Comparison of ENCODE assay signal across 9 cellular contexts in genomic region chr10:88687853-88688467, GRCh38. TPM values are rescaled to one million over a fixed set of nuclear protein-coding genes. Genes with fewer than 3 reads are reported as not detected.
DNase-seq lines count a peak whose midpoint lies in the region; ATAC-seq, FAIRE-seq and TF ChIP-seq lines count a peak whose summit lies in the region.
"Had no signal": no experiment of that assay in that cellular context is flagged by ENCODE, and none has a peak within 500 bp of the region (broad histone marks: within the 10 kb centered on the region; RNA-seq: fewer than 3 reads in every experiment).

No MANE protein-coding gene starts in this region.

- H3K9me3 ChIP-seq in esophagus squamous epithelium: no peaks in the 10 kb centered on the region

- ATAC-seq in GM23338: no peak
- no peak for ATAC-seq in HG03139 (IDR thresholded peaks at IDR 0.05; ENCODE audit: unreplicated experiment)

- H3K9me2 ChIP-seq in GM23338 (ENCODE audit: insufficient read depth): no peaks in the 10 kb centered on the region

- POLR2A ChIA-PET in activated CD4-positive, alpha-beta T cell treated with anti-CD3 and anti-CD28 coated beads, Interleukin-2, amount 10 ng/mL, durations not matched to agents 7 days and 5 days (lab: Charles Lee): no interaction called here

- DNase-seq in AG08395 (ENCODE audit: low spot score) (peak; percentile 47), GM23338 (ENCODE audit: low spot score) (peak; percentile 46), RCC 7860 (ENCODE audit: low spot score) (peak; percentile 25), esophagus squamous epithelium (lab: John Stamatoyannopoulos, UW) (no peak), retina (peak; percentile 3), KG1 (lab: John Stamatoyannopoulos, UW) (no peak)
- no peak for DNase-seq in activated CD4-positive, alpha-beta T cell treated with anti-CD3 and anti-CD28 coated beads, Interleukin-2, amount 10 ng/mL, durations not matched to agents 7 days and 5 days

- no peak overlapping the region for H3K27ac Mint-ChIP-seq in GM23338
- H3K27ac Mint-ChIP-seq in activated CD4-positive, alpha-beta T cell treated with anti-CD3 and anti-CD28 coated beads, Interleukin-2, amount 10 ng/mL, durations not matched to agents 7 days and 5 days: no peak overlapping the region
- H3K27ac Mint-ChIP-seq: stimulated activated naive CD8-positive, alpha-beta T cell treated with anti-CD3 and anti-CD28 coated beads, Interleukin-15, Interleukin-2, amounts not matched to agents 100 ng/mL and 50 ng/mL, for 24 hours had no signal

- intact Hi-C loops in esophagus squamous epithelium (cut with DNase I): loop anchor here (10.0 kb wide), 1 partner anchor 127 kb away; no protein-coding TSS in a partner anchor

- no peaks in the 10 kb centered on the region for H3K9me3 Mint-ChIP-seq in GM23338
- no peaks in the 10 kb centered on the region for H3K9me3 Mint-ChIP-seq in activated CD4-positive, alpha-beta T cell treated with anti-CD3 and anti-CD28 coated beads, Interleukin-2, amount 10 ng/mL, durations not matched to agents 7 days and 5 days
- H3K9me3 Mint-ChIP-seq: stimulated activated naive CD8-positive, alpha-beta T cell treated with anti-CD3 and anti-CD28 coated beads, Interleukin-15, Interleukin-2, amounts not matched to agents 100 ng/mL and 50 ng/mL, for 24 hours had no signal

- H3K27ac ChIP-seq in GM23338 (ENCODE audit: low read depth): no peak overlapping the region
- H3K27ac ChIP-seq in esophagus squamous epithelium: no peak overlapping the region

- no peaks in the 10 kb centered on the region for H3F3A ChIP-seq in GM23338 (replicated peaks; ENCODE audit: low read depth)

- H3K36me3 ChIP-seq in GM23338 (ENCODE audit: insufficient read depth) (no peaks in the 10 kb centered on the region), esophagus squamous epithelium (no peaks in the 10 kb centered on the region)

- H3K4me1 Mint-ChIP-seq in GM23338: no peaks in the 10 kb centered on the region
- H3K4me1 Mint-ChIP-seq in activated CD4-positive, alpha-beta T cell treated with anti-CD3 and anti-CD28 coated beads, Interleukin-2, amount 10 ng/mL, durations not matched to agents 7 days and 5 days: no peaks in the 10 kb centered on the region

- H3K27me3 Mint-ChIP-seq in GM23338 (ENCODE audit: insufficient read depth, low read depth, poor library complexity): peaks cover 4% of the 10 kb centered on the region
- H3K27me3 Mint-ChIP-seq in activated CD4-positive, alpha-beta T cell treated with anti-CD3 and anti-CD28 coated beads, Interleukin-2, amount 10 ng/mL, durations not matched to agents 7 days and 5 days: peaks cover 14% of the 10 kb centered on the region

- H3K4me2 ChIP-seq in GM23338: no peak overlapping the region

- peak; percentile 58 to 83 for TF ChIP-seq CTCF in GM23338 (conservative IDR thresholded peaks at IDR 0.05; ENCODE audit: low read depth in 2 of 2)
- peak; percentile 41 to 74 (median 62) for TF ChIP-seq CTCF in esophagus squamous epithelium (IDR thresholded peaks at IDR 0.05)

- no peak overlapping the region for H3K4me3 ChIP-seq in GM23338
- H3K4me3 ChIP-seq in esophagus squamous epithelium: no peak overlapping the region

- no peak for TF ChIP-seq POLR2A in esophagus squamous epithelium (IDR thresholded peaks at IDR 0.05)

- H3K4me1 ChIP-seq in GM23338 (ENCODE audit: insufficient read depth): no peaks in the 10 kb centered on the region
- no peaks in the 10 kb centered on the region for H3K4me1 ChIP-seq in esophagus squamous epithelium

- peak; percentile 55 for FAIRE-seq in RCC 7860 (lab: Jason Lieb, UNC)

- CTCF ChIA-PET in activated CD4-positive, alpha-beta T cell treated with anti-CD3 and anti-CD28 coated beads, Interleukin-2, amount 10 ng/mL, durations not matched to agents 7 days and 5 days (lab: Charles Lee): interaction anchor here (1.0 kb wide), 1 partner anchor 12 kb away, joined by 3 read pairs; no protein-coding TSS in a partner anchor

- H2AFZ ChIP-seq in GM23338: no peak overlapping the region

- no peaks in the 10 kb centered on the region for H4K20me1 ChIP-seq in GM23338 (replicated peaks; ENCODE audit: insufficient read depth)

- no peaks in the 10 kb centered on the region for H3K79me2 ChIP-seq in GM23338 (replicated peaks; ENCODE audit: insufficient read depth)

- H3K4me3 Mint-ChIP-seq in GM23338: no peak overlapping the region
- H3K4me3 Mint-ChIP-seq in activated CD4-positive, alpha-beta T cell treated with anti-CD3 and anti-CD28 coated beads, Interleukin-2, amount 10 ng/mL, durations not matched to agents 7 days and 5 days: no peak overlapping the region
- H3K4me3 Mint-ChIP-seq: stimulated activated naive CD8-positive, alpha-beta T cell treated with anti-CD3 and anti-CD28 coated beads, Interleukin-15, Interleukin-2, amounts not matched to agents 100 ng/mL and 50 ng/mL, for 24 hours had no signal

- no peaks in the 10 kb centered on the region for H3K36me3 Mint-ChIP-seq in GM23338 (ENCODE audit: low read depth)
- no peaks in the 10 kb centered on the region for H3K36me3 Mint-ChIP-seq in activated CD4-positive, alpha-beta T cell treated with anti-CD3 and anti-CD28 coated beads, Interleukin-2, amount 10 ng/mL, durations not matched to agents 7 days and 5 days (ENCODE audit: low read depth)

- H3K27me3 ChIP-seq in GM23338 (ENCODE audit: insufficient read depth) (peaks cover 29% of the 10 kb centered on the region), esophagus squamous epithelium (no peaks in the 10 kb centered on the region)

TF ChIP-seq in GM23338, 12 proteins besides CTCF, POLR2A, EP300 and RAD21 (continues in another document):
- no peak for TF ChIP-seq POLR2AphosphoS5 (IDR thresholded peaks at IDR 0.05; ENCODE audit: low read depth)
- TF ChIP-seq EZH2 (IDR thresholded peaks at IDR 0.05; ENCODE audit: low read depth, unreplicated experiment): no peak
- no peak for TF ChIP-seq ETS1 (IDR thresholded peaks at IDR 0.05)
- no peak for TF ChIP-seq ZNF331 (CRISPR knock-in tag; IDR thresholded peaks at IDR 0.05; ENCODE audit: low read depth)
- TF ChIP-seq STAT1 (IDR thresholded peaks at IDR 0.05; ENCODE audit: unreplicated experiment): no peak
- no peak for TF ChIP-seq EZH2phosphoT487 (IDR thresholded peaks at IDR 0.05; ENCODE audit: unreplicated experiment)
- TF ChIP-seq ZNF114 (CRISPR knock-in tag; IDR thresholded peaks at IDR 0.05): no peak
- TF ChIP-seq NANOG (IDR thresholded peaks at IDR 0.05; ENCODE audit: borderline replicate concordance): no peak
- TF ChIP-seq JUNB (IDR thresholded peaks at IDR 0.05; ENCODE audit: unreplicated experiment): no peak
- no peak for TF ChIP-seq REST (IDR thresholded peaks at IDR 0.05; ENCODE audit: unreplicated experiment)
- no peak for TF ChIP-seq CREB1 (CRISPR knock-in tag; IDR thresholded peaks at IDR 0.05; ENCODE audit: low read depth)

RNA-seq across cellular contexts. Expression of gene LIPK, which starts 18.1 kb away (rescaled TPM):
- not detected in 2 replicates for total RNA-seq in GM23338 (2014; rRNA removed; shearing (Covaris generic))
- polyA plus RNA-seq in GM23338 (2016; fragmentation: Nextera tagmentation; extraction: Ambion mirVana): not detected in 2 replicates
- total RNA-seq in esophagus squamous epithelium: 1 to 10 TPM in 3 of 4 donors, not detected in 1; 1.9 to 3.3 (median 2.4) TPM
- total RNA-seq in activated CD4-positive, alpha-beta T cell treated with anti-CD3 and anti-CD28 coated beads, Interleukin-2, amount 10 ng/mL, durations not matched to agents 7 days and 5 days: not detected

RNA-seq across cellular contexts. Expression of gene LIPF, which starts 23.7 kb away (rescaled TPM):
- not detected in 2 replicates for total RNA-seq in GM23338 (2014; rRNA removed; shearing (Covaris generic))
- not detected in 2 replicates for polyA plus RNA-seq in GM23338 (2016; fragmentation: Nextera tagmentation; extraction: Ambion mirVana)
- under 1 TPM in 1 of 4 donors, not detected in 3; 0.57 TPM for total RNA-seq in esophagus squamous epithelium
- not detected for total RNA-seq in activated CD4-positive, alpha-beta T cell treated with anti-CD3 and anti-CD28 coated beads, Interleukin-2, amount 10 ng/mL, durations not matched to agents 7 days and 5 days

Comparison
In these comparisons a context has a peak if more than half of its experiments do, and no peak if none do; other contexts are left out.
1. DNase-seq: peak in AG08395 (single experiment), GM23338 (single experiment), RCC 7860 (single experiment) and retina (single experiment); none in esophagus squamous epithelium (single experiment), KG1 (single experiment) and activated CD4-positive, alpha-beta T cell treated with anti-CD3 and anti-CD28 coated beads, Interleukin-2, amount 10 ng/mL, durations not matched to agents 7 days and 5 days (single experiment).